ENCODE assay signal across 8 cellular contexts in genomic region chr11:62791501-62792192, GRCh38. TPM values are rescaled to one million over a fixed set of nuclear protein-coding genes. Genes with fewer than 3 reads are reported as not detected.
DNase-seq lines count a peak whose midpoint lies in the region; ATAC-seq and TF ChIP-seq lines count a peak whose summit lies in the region.

TMEM223 (minus strand) TSS chr11:62792006; CDS start chr11:62791994, 12 bp downstream.

- peak; percentile 35 for ATAC-seq in GM18870 (IDR thresholded peaks at IDR 0.05; ENCODE audit: unreplicated experiment)
- peak; percentile 74 for ATAC-seq in HG03175 (IDR thresholded peaks at IDR 0.05; ENCODE audit: unreplicated experiment)
- ATAC-seq in left lung: peak; percentile 90

- peaks cover 73% of the 10 kb centered on the region for H3K36me3 Mint-ChIP-seq in activated CD4-positive, alpha-beta T cell treated with anti-CD3 and anti-CD28 coated beads, Interleukin-2, amount 10 ng/mL, durations not matched to agents 24 days and 14 days (ENCODE audit: low read depth)

- CTCF ChIA-PET in AG04450 (lab: Charles Lee): no interaction called here

- DNase-seq in AG04450 (ENCODE audit: low read depth, low spot score) (no peak), NCI-H510A (lab: John Stamatoyannopoulos, UW) (peak; percentile 71), coronary artery (ENCODE audit: low spot score) (peak; percentile 90), left lung (peak; percentile 90 to 98)
- peak; percentile 98 for DNase-seq in activated CD4-positive, alpha-beta T cell treated with anti-CD3 and anti-CD28 coated beads, Interleukin-2, amount 10 ng/mL, durations not matched to agents 24 days and 14 days
- peak; percentile 84 to 87 for DNase-seq in stimulated activated CD4-positive, alpha-beta T cell treated with anti-CD3 and anti-CD28 coated beads, Interleukin-2, amount 100 ng/mL, for 48 hours

- peaks cover 21 to 54% of the 10 kb centered on the region in 2 donors for H3K4me1 ChIP-seq in left lung

- H3K27ac Mint-ChIP-seq in activated CD4-positive, alpha-beta T cell treated with anti-CD3 and anti-CD28 coated beads, Interleukin-2, amount 10 ng/mL, durations not matched to agents 24 days and 14 days: peak within 1 kb of the TSS; percentile 88

- no peaks in the 10 kb centered on the region for H3K9me3 Mint-ChIP-seq in activated CD4-positive, alpha-beta T cell treated with anti-CD3 and anti-CD28 coated beads, Interleukin-2, amount 10 ng/mL, durations not matched to agents 24 days and 14 days

- H3K4me3 Mint-ChIP-seq in activated CD4-positive, alpha-beta T cell treated with anti-CD3 and anti-CD28 coated beads, Interleukin-2, amount 10 ng/mL, durations not matched to agents 24 days and 14 days: peak within 1 kb of the TSS; percentile 92

- H3K9me3 ChIP-seq in AG04450 (ENCODE audit: control insufficient read depth, insufficient read depth, low read length) (peaks cover 4% of the 10 kb centered on the region; the same call in 1 of the 2 replicates), left lung (no peaks in the 10 kb centered on the region)

- peaks cover 0 to 63% of the 10 kb centered on the region in 2 donors for H3K36me3 ChIP-seq in left lung

- H3K4me1 Mint-ChIP-seq in activated CD4-positive, alpha-beta T cell treated with anti-CD3 and anti-CD28 coated beads, Interleukin-2, amount 10 ng/mL, durations not matched to agents 24 days and 14 days: peaks cover 36% of the 10 kb centered on the region

- intact Hi-C loops in activated CD4-positive, alpha-beta T cell treated with anti-CD3 and anti-CD28 coated beads, Interleukin-2, amount 10 ng/mL, durations not matched to agents 24 days and 14 days (cut with micrococcal nuclease): loop anchor here (1.0 kb wide), 3 partner anchors 13 to 63 kb away; partner anchors contain the start of genes STX5, TEX54 and TTC9C
- intact Hi-C loops in left lung (cut with DNase I): loop anchor here in 1 of 2 donors (10.0 kb wide), 1 partner anchor 63 kb away; no protein-coding TSS in a partner anchor

- TF ChIP-seq CTCF in AG04450 (IDR thresholded peaks at IDR 0.05; ENCODE audit: low read depth, low read length) (no peak), coronary artery (IDR thresholded peaks at IDR 0.05) (no peak), left lung (IDR thresholded peaks at IDR 0.05) (peak in 1 of 2 donors; percentile 29)

- H3K27ac ChIP-seq in AG04450 (ENCODE audit: low read depth, low read length) (peak within 1 kb of the TSS; percentile 77), coronary artery (peak within 1 kb of the TSS; percentile 61 to 72), left lung (peak within 1 kb of the TSS; percentile 86)

- no peaks in the 10 kb centered on the region for H3K27me3 Mint-ChIP-seq in activated CD4-positive, alpha-beta T cell treated with anti-CD3 and anti-CD28 coated beads, Interleukin-2, amount 10 ng/mL, durations not matched to agents 24 days and 14 days

- no peaks in the 10 kb centered on the region for H3K27me3 ChIP-seq in AG04450 (ENCODE audit: control insufficient read depth, insufficient read depth, low read length)
- no peaks in the 10 kb centered on the region for H3K27me3 ChIP-seq in left lung

- H3K4me3 ChIP-seq in AG04450 (ENCODE audit: low read depth, low read length): peak within 1 kb of the TSS; percentile 92
- peak within 1 kb of the TSS; percentile 78 for H3K4me3 ChIP-seq in coronary artery
- H3K4me3 ChIP-seq in left lung: peak within 1 kb of the TSS; percentile 88 to 95

- POLR2A ChIA-PET in AG04450 (lab: Yijun Ruan, JAX): interaction anchor here (1.3 to 1.5 kb wide), 3 partner anchors 49 to 126 kb away, joined by 4 to 7 read pairs (median 4); partner anchors contain the start of genes C11orf98, CSKMT, LBHD1 and UQCC3

RNA-seq across cellular contexts. Expression of gene TMEM223, which starts in this region (rescaled TPM):
- polyA plus RNA-seq in AG04450 (2011; rRNA removed): 12.3 and 13.5 TPM in 2 replicates
- polyA minus RNA-seq in AG04450 (2011; rRNA and poly(A)+ RNA removed): 5.0 and 5.1 TPM in 2 replicates
- total RNA-seq in activated CD4-positive, alpha-beta T cell treated with anti-CD3 and anti-CD28 coated beads, Interleukin-2, amount 10 ng/mL, durations not matched to agents 24 days and 14 days: 15.0 and 16.5 TPM in 2 replicates
- total RNA-seq in left lung: 10 to 100 TPM; 15.7 to 16.2 TPM

Comparison
In these comparisons a context has a peak if more than half of its experiments do, and no peak if none do; other contexts are left out.
1. ATAC-seq: peak in every context shown above with its lines; median percentile 90 in left lung; 74 in HG03175; 35 in GM18870.